22 cellular contexts compared by ENCODE assay signal in the genomic region with DNA sequence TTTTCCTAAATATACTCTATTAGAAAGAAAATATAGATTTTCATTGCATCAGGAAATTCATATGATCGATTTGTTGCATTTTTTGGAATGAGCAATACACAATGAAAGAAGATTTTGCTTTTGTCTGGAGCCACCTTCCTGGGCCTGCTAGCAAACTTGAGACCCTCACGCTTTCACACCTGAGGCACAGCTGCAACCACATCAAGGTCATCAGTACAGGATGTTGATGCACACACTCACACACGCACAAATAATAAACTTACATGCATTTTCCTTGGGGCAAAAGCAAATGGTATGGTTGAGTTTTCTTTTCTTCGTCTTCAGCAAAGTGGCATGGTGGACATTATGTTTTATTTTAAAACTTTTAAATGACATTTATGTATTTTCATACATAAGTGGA.
DNase-seq lines count a peak whose midpoint lies in the region; ATAC-seq and TF ChIP-seq lines count a peak whose summit lies in the region.
"Had no signal": no experiment of that assay in that cellular context is flagged by ENCODE, and none has a peak within 500 bp of the region (broad histone marks: within the 10 kb centered on the region; RNA-seq: fewer than 3 reads in every experiment).

No MANE protein-coding gene starts in this region.

- H3K4me3 ChIP-seq in CD4-positive, CD25-positive, alpha-beta regulatory T cell (ENCODE audit: low read depth, low read length), result no peak overlapping the region
- H3K4me3 ChIP-seq in Peyer's patch, result no peak overlapping the region
- H3K4me3 ChIP-seq: GM23338, lower lobe of right lung, right lobe of liver had no signal

- TF ChIP-seq CTCF in Peyer's patch (IDR thresholded peaks at IDR 0.05), result no peak

- peak; percentile 43 for DNase-seq in activated CD4-positive, alpha-beta T cell treated with anti-CD3 and anti-CD28 coated beads, Interleukin-2, amount 10 ng/mL, durations not matched to agents 7 days and 5 days
- no peak for DNase-seq in activated CD4-positive, alpha-beta T cell treated with anti-CD3 and anti-CD28 coated beads, Interleukin-2, amount 50 U/mL, for 4 hours
- peak in 2 of 3 donors; percentile 9 to 58 for DNase-seq in CD4-positive, CD25-positive, alpha-beta regulatory T cell
- DNase-seq in Peyer's patch, result peak in 2 of 3 donors; percentile 33 to 51
- DNase-seq in activated naive CD8-positive, alpha-beta T cell treated with anti-CD3 and anti-CD28 coated beads, Interleukin-2, amount 10 ng/mL, durations not matched to agents 7 days and 5 days, result no peak
- no peak for DNase-seq in stimulated activated CD4-positive, alpha-beta T cell treated with anti-CD3 and anti-CD28 coated beads, Interleukin-4, amount 100 ng/mL, for 1 hour
- no peak for DNase-seq in T-helper 17 cell
- DNase-seq: Caco-2, glutamatergic neuron, HFFc6, lower lobe of right lung, NCI-H1105 treated with DMSO at 0.1 percent for 48 hours, NCI-H2081 treated with DMSO at 0.1 percent for 48 hours, NCI-H345, NCI-H748 treated with DMSO at 0.1 percent for 48 hours, OCI-M1, right lobe of liver had no signal

- peaks cover 0 to under 1% of the 10 kb centered on the region in 2 experiments for H3K9me3 ChIP-seq in CD4-positive, CD25-positive, alpha-beta regulatory T cell (ENCODE audit: control insufficient read depth in 2 of 2, low read length in 2 of 2)
- H3K9me3 ChIP-seq in Peyer's patch (no peaks in the 10 kb centered on the region), T-helper 17 cell (ENCODE audit: control insufficient read depth, low read length, poor library complexity, severe bottlenecking) (no peaks in the 10 kb centered on the region)
- H3K9me3 ChIP-seq: Caco-2, right lobe of liver had no signal

- peaks cover 32% of the 10 kb centered on the region for H3K9me3 Mint-ChIP-seq in activated CD4-positive, alpha-beta T cell treated with anti-CD3 and anti-CD28 coated beads, Interleukin-2, amount 10 ng/mL, durations not matched to agents 7 days and 5 days
- H3K9me3 Mint-ChIP-seq in CD4-positive, CD25-positive, alpha-beta regulatory T cell, result peaks cover 0 to 7% (median 0%) of the 10 kb centered on the region in 7 donors
- peaks cover 12% of the 10 kb centered on the region for H3K9me3 Mint-ChIP-seq in activated naive CD8-positive, alpha-beta T cell treated with anti-CD3 and anti-CD28 coated beads, Interleukin-2, amount 10 ng/mL, durations not matched to agents 7 days and 5 days
- H3K9me3 Mint-ChIP-seq: GM23338, type B pancreatic cell had no signal

- no peaks in the 10 kb centered on the region for H3K27me3 Mint-ChIP-seq in activated CD4-positive, alpha-beta T cell treated with anti-CD3 and anti-CD28 coated beads, Interleukin-2, amount 10 ng/mL, durations not matched to agents 7 days and 5 days
- H3K27me3 Mint-ChIP-seq in CD4-positive, CD25-positive, alpha-beta regulatory T cell, result no peaks in the 10 kb centered on the region
- H3K27me3 Mint-ChIP-seq in activated naive CD8-positive, alpha-beta T cell treated with anti-CD3 and anti-CD28 coated beads, Interleukin-2, amount 10 ng/mL, durations not matched to agents 7 days and 5 days, result no peaks in the 10 kb centered on the region
- H3K27me3 Mint-ChIP-seq in T-helper 17 cell, result no peaks in the 10 kb centered on the region
- H3K27me3 Mint-ChIP-seq: type B pancreatic cell had no signal

- POLR2A ChIA-PET in activated CD4-positive, alpha-beta T cell treated with anti-CD3 and anti-CD28 coated beads, Interleukin-2, amount 10 ng/mL, durations not matched to agents 7 days and 5 days (lab: Charles Lee), result no interaction called here
- POLR2A ChIA-PET in activated naive CD8-positive, alpha-beta T cell treated with anti-CD3 and anti-CD28 coated beads, Interleukin-2, amount 10 ng/mL, durations not matched to agents 7 days and 5 days (lab: Charles Lee), result no interaction called here

- CTCF ChIA-PET in activated CD4-positive, alpha-beta T cell treated with anti-CD3 and anti-CD28 coated beads, Interleukin-2, amount 10 ng/mL, durations not matched to agents 7 days and 5 days (lab: Charles Lee), result interaction anchor here (0.7 kb wide), 1 partner anchor 44 kb away, joined by 3 read pairs; no protein-coding TSS in a partner anchor

- peaks cover 56% of the 10 kb centered on the region for H3K36me3 Mint-ChIP-seq in activated CD4-positive, alpha-beta T cell treated with anti-CD3 and anti-CD28 coated beads, Interleukin-2, amount 10 ng/mL, durations not matched to agents 7 days and 5 days (ENCODE audit: low read depth)
- H3K36me3 Mint-ChIP-seq in CD4-positive, CD25-positive, alpha-beta regulatory T cell, result no peaks in the 10 kb centered on the region
- H3K36me3 Mint-ChIP-seq in activated naive CD8-positive, alpha-beta T cell treated with anti-CD3 and anti-CD28 coated beads, Interleukin-2, amount 10 ng/mL, durations not matched to agents 7 days and 5 days, result peaks cover 43% of the 10 kb centered on the region
- H3K36me3 Mint-ChIP-seq in T-helper 17 cell (ENCODE audit: low read depth), result peaks cover 2% of the 10 kb centered on the region
- H3K36me3 Mint-ChIP-seq: IgD-negative memory B cell, type B pancreatic cell had no signal

- H3K27ac ChIP-seq in CD4-positive, CD25-positive, alpha-beta regulatory T cell (ENCODE audit: insufficient read depth, low read length, poor library complexity, severe bottlenecking), result no peak overlapping the region
- H3K27ac ChIP-seq in Peyer's patch, result no peak overlapping the region
- H3K27ac ChIP-seq: lower lobe of right lung, right lobe of liver had no signal

- H3K27ac Mint-ChIP-seq in activated CD4-positive, alpha-beta T cell treated with anti-CD3 and anti-CD28 coated beads, Interleukin-2, amount 10 ng/mL, durations not matched to agents 7 days and 5 days, result peak overlapping the region; percentile 79
- peak overlapping the region; percentile 6 to 58 (median 40) for H3K27ac Mint-ChIP-seq in CD4-positive, CD25-positive, alpha-beta regulatory T cell
- H3K27ac Mint-ChIP-seq in activated naive CD8-positive, alpha-beta T cell treated with anti-CD3 and anti-CD28 coated beads, Interleukin-2, amount 10 ng/mL, durations not matched to agents 7 days and 5 days, result no peak overlapping the region
- no peak overlapping the region for H3K27ac Mint-ChIP-seq in T-helper 17 cell
- H3K27ac Mint-ChIP-seq: activated naive CD4-positive, alpha-beta T cell treated with anti-CD3 and anti-CD28 coated beads, Interleukin-2, amount 50 U/mL, for 72 hours; GM23338; HFFc6; type B pancreatic cell had no signal

- no peaks in the 10 kb centered on the region for H3K36me3 ChIP-seq in CD4-positive, CD25-positive, alpha-beta regulatory T cell (ENCODE audit: control insufficient read depth, insufficient read depth, low read length)
- no peaks in the 10 kb centered on the region for H3K36me3 ChIP-seq in Peyer's patch
- H3K36me3 ChIP-seq: lower lobe of right lung, right lobe of liver had no signal

- TF ChIP-seq POLR2A in Peyer's patch (IDR thresholded peaks at IDR 0.05), result no peak

- H3K4me1 Mint-ChIP-seq in activated CD4-positive, alpha-beta T cell treated with anti-CD3 and anti-CD28 coated beads, Interleukin-2, amount 10 ng/mL, durations not matched to agents 7 days and 5 days, result peaks cover 29% of the 10 kb centered on the region
- H3K4me1 Mint-ChIP-seq in CD4-positive, CD25-positive, alpha-beta regulatory T cell, result peaks cover 0 to 18% (median 11%) of the 10 kb centered on the region in 4 donors
- H3K4me1 Mint-ChIP-seq in activated naive CD8-positive, alpha-beta T cell treated with anti-CD3 and anti-CD28 coated beads, Interleukin-2, amount 10 ng/mL, durations not matched to agents 7 days and 5 days, result peaks cover 10% of the 10 kb centered on the region
- peaks cover 12% of the 10 kb centered on the region for H3K4me1 Mint-ChIP-seq in T-helper 17 cell

- no peaks in the 10 kb centered on the region for H3K27me3 ChIP-seq in CD4-positive, CD25-positive, alpha-beta regulatory T cell (ENCODE audit: control insufficient read depth, insufficient read depth, low read length)
- no peaks in the 10 kb centered on the region for H3K27me3 ChIP-seq in Peyer's patch
- H3K27me3 ChIP-seq: right lobe of liver had no signal

- H3K4me1 ChIP-seq in CD4-positive, CD25-positive, alpha-beta regulatory T cell (ENCODE audit: control insufficient read depth, insufficient read depth, low read length, poor library complexity, severe bottlenecking), result no peaks in the 10 kb centered on the region
- H3K4me1 ChIP-seq in Peyer's patch, result no peaks in the 10 kb centered on the region
- H3K4me1 ChIP-seq: Caco-2, lower lobe of right lung, right lobe of liver had no signal

- ATAC-seq in CD4-positive, CD25-positive, alpha-beta regulatory T cell (ENCODE audit: low read depth in 2 of 2), result no peak
- peak; percentile 71 for ATAC-seq in activated naive CD8-positive, alpha-beta T cell treated with anti-CD3 and anti-CD28 coated beads, Interleukin-2, amount 10 ng/mL, durations not matched to agents 7 days and 5 days (ENCODE audit: low read depth)
- ATAC-seq in GM21723 (IDR thresholded peaks at IDR 0.05; ENCODE audit: unreplicated experiment) (no peak), T-helper 17 cell (no peak)
- ATAC-seq: GM23338, lower lobe of right lung, right lobe of liver had no signal

- H3K4me3 Mint-ChIP-seq in activated CD4-positive, alpha-beta T cell treated with anti-CD3 and anti-CD28 coated beads, Interleukin-2, amount 10 ng/mL, durations not matched to agents 7 days and 5 days, result no peak overlapping the region
- H3K4me3 Mint-ChIP-seq in CD4-positive, CD25-positive, alpha-beta regulatory T cell, result peak overlapping the region in 2 of 4 donors; percentile 16 to 49
- H3K4me3 Mint-ChIP-seq in activated naive CD8-positive, alpha-beta T cell treated with anti-CD3 and anti-CD28 coated beads, Interleukin-2, amount 10 ng/mL, durations not matched to agents 7 days and 5 days, result no peak overlapping the region
- H3K4me3 Mint-ChIP-seq in T-helper 17 cell, result no peak overlapping the region
- H3K4me3 Mint-ChIP-seq: GM23338, HFFc6, IgD-negative memory B cell, type B pancreatic cell had no signal

Comparison
In these comparisons a context has a peak if more than half of its experiments do, and no peak if none do; other contexts are left out.
1. DNase-seq: peak in activated CD4-positive, alpha-beta T cell treated with anti-CD3 and anti-CD28 coated beads, Interleukin-2, amount 10 ng/mL, durations not matched to agents 7 days and 5 days (single experiment), CD4-positive, CD25-positive, alpha-beta regulatory T cell (2 of 3) and Peyer's patch (2 of 3); none in activated CD4-positive, alpha-beta T cell treated with anti-CD3 and anti-CD28 coated beads, Interleukin-2, amount 50 U/mL, for 4 hours (0 of 2), activated naive CD8-positive, alpha-beta T cell treated with anti-CD3 and anti-CD28 coated beads, Interleukin-2, amount 10 ng/mL, durations not matched to agents 7 days and 5 days (single experiment), stimulated activated CD4-positive, alpha-beta T cell treated with anti-CD3 and anti-CD28 coated beads, Interleukin-4, amount 100 ng/mL, for 1 hour (single experiment) and T-helper 17 cell (0 of 3).
2. H3K27ac Mint-ChIP-seq: peak in activated CD4-positive, alpha-beta T cell treated with anti-CD3 and anti-CD28 coated beads, Interleukin-2, amount 10 ng/mL, durations not matched to agents 7 days and 5 days (single experiment) and CD4-positive, CD25-positive, alpha-beta regulatory T cell (3 of 3); none in activated naive CD8-positive, alpha-beta T cell treated with anti-CD3 and anti-CD28 coated beads, Interleukin-2, amount 10 ng/mL, durations not matched to agents 7 days and 5 days (single experiment) and T-helper 17 cell (single experiment).